In genomic region chr2:70482401-70482800, GRCh38 we compare ENCODE assay signal across 32 cellular contexts.
"Had no signal": no experiment of that assay in that cellular context is flagged by ENCODE, and none has a peak within 500 bp of the region (broad histone marks: within the 10 kb centered on the region; RNA-seq: fewer than 3 reads in every experiment).

No MANE protein-coding gene starts in this region.

- H3K27me3 ChIP-seq: brain microvascular endothelial cell, Peyer's patch had no signal

- H3K27me3 Mint-ChIP-seq: activated CD8-positive, alpha-beta T cell treated with anti-CD3 and anti-CD28 coated beads for 36 hours; activated naive CD8-positive, alpha-beta T cell treated with anti-CD3 and anti-CD28 coated beads for 36 hours; activated T-helper 17 cell treated with anti-CD3 and anti-CD28 coated beads, Interleukin-2, amount 50 U/mL, for 72 hours had no signal

- DNase-seq: activated CD4-positive, alpha-beta T cell treated with anti-CD3 and anti-CD28 coated beads, Interleukin-2, amount 10 ng/mL, durations not matched to agents 24 days and 14 days; activated CD4-positive, alpha-beta T cell treated with anti-CD3 and anti-CD28 coated beads, Interleukin-2, amount 50 U/mL, for 4 hours; activated CD8-positive, alpha-beta T cell treated with anti-CD3 and anti-CD28 coated beads for 36 hours; activated effector memory CD4-positive, alpha-beta T cell treated with anti-CD3 and anti-CD28 coated beads, Interleukin-2, amount 50 U/mL, for 16 hours; activated naive CD4-positive, alpha-beta T cell; activated naive CD4-positive, alpha-beta T cell treated with anti-CD3 and anti-CD28 coated beads, Interleukin-2, amount 50 U/mL, for 16 hours; activated naive CD8-positive, alpha-beta T cell treated with anti-CD3 and anti-CD28 coated beads for 36 hours; activated T-cell treated with anti-CD3 and anti-CD28 coated beads, Interleukin-2, amount 50 U/mL, for 1 hour; activated T-cell treated with anti-CD3 and anti-CD28 coated beads, Interleukin-2, amount 50 U/mL, for 72 hours; amniotic stem cell; aorta; brain microvascular endothelial cell; central memory CD4-positive, alpha-beta T cell; Kasumi-1; KG1; NCI-H1092 treated with DMSO at 0.1 percent for 48 hours; NCI-H1417; NCI-H146; NCI-H187; NCI-H2029 treated with DMSO at 0.1 percent for 48 hours; NCI-H2107; NCI-H2171; NCI-H446; NCI-H510A treated with DMSO at 0.1 percent for 48 hours; NCI-H526 treated with DMSO at 0.1 percent for 48 hours; NCI-H82; Peyer's patch; RPMI8226; SHP77 treated with DMSO at 0.1 percent for 48 hours had no signal

- H3K4me3 Mint-ChIP-seq: activated CD4-positive, alpha-beta T cell treated with anti-CD3 and anti-CD28 coated beads, Interleukin-2, amount 10 ng/mL, durations not matched to agents 24 days and 14 days; activated CD8-positive, alpha-beta T cell treated with anti-CD3 and anti-CD28 coated beads for 36 hours; activated naive CD8-positive, alpha-beta T cell treated with anti-CD3 and anti-CD28 coated beads for 36 hours; activated T-cell treated with anti-CD3 and anti-CD28 coated beads, Interleukin-2, amount 50 U/mL, for 72 hours; activated T-helper 17 cell treated with anti-CD3 and anti-CD28 coated beads, Interleukin-2, amount 50 U/mL, for 72 hours; T-helper 1 cell treated with Interleukin-12 subunit alpha and Interleukin-12 subunit beta and Interleukin-4 antibody, amounts not matched to agents 30 μg/mL and 1 μg/mL, for 36 hours; T-helper 2 cell treated with Interferon-gamma antibody and Interleukin-4, amounts not matched to agents 5 μg/mL and 100 μg/mL, for 36 hours had no signal

- H3K36me3 ChIP-seq: brain microvascular endothelial cell, Peyer's patch had no signal

- H3K27ac Mint-ChIP-seq: activated CD4-positive, alpha-beta T cell treated with anti-CD3 and anti-CD28 coated beads, Interleukin-2, amount 10 ng/mL, durations not matched to agents 24 days and 14 days; activated CD8-positive, alpha-beta T cell treated with anti-CD3 and anti-CD28 coated beads for 36 hours; activated naive CD8-positive, alpha-beta T cell treated with anti-CD3 and anti-CD28 coated beads for 36 hours; activated T-cell treated with anti-CD3 and anti-CD28 coated beads, Interleukin-2, amount 50 U/mL, for 72 hours; activated T-helper 17 cell treated with anti-CD3 and anti-CD28 coated beads, Interleukin-2, amount 50 U/mL, for 72 hours; T-helper 1 cell treated with Interleukin-12 subunit alpha and Interleukin-12 subunit beta and Interleukin-4 antibody, amounts not matched to agents 30 μg/mL and 1 μg/mL, for 36 hours; T-helper 2 cell treated with Interferon-gamma antibody and Interleukin-4, amounts not matched to agents 5 μg/mL and 100 μg/mL, for 36 hours had no signal

- H3K9me3 Mint-ChIP-seq: activated T-cell treated with anti-CD3 and anti-CD28 coated beads, Interleukin-2, amount 50 U/mL, for 72 hours; activated T-helper 17 cell treated with anti-CD3 and anti-CD28 coated beads, Interleukin-2, amount 50 U/mL, for 72 hours; T-helper 1 cell treated with Interleukin-12 subunit alpha and Interleukin-12 subunit beta and Interleukin-4 antibody, amounts not matched to agents 30 μg/mL and 1 μg/mL, for 36 hours; T-helper 2 cell treated with Interferon-gamma antibody and Interleukin-4, amounts not matched to agents 5 μg/mL and 100 μg/mL, for 36 hours had no signal

- H3K27ac ChIP-seq: brain microvascular endothelial cell, Peyer's patch had no signal

- H3K9me3 ChIP-seq: Peyer's patch had no signal

- H3K4me1 Mint-ChIP-seq: activated CD4-positive, alpha-beta T cell treated with anti-CD3 and anti-CD28 coated beads, Interleukin-2, amount 10 ng/mL, durations not matched to agents 24 days and 14 days; activated naive CD8-positive, alpha-beta T cell treated with anti-CD3 and anti-CD28 coated beads for 36 hours; activated T-helper 17 cell treated with anti-CD3 and anti-CD28 coated beads, Interleukin-2, amount 50 U/mL, for 72 hours had no signal

- H3K36me3 Mint-ChIP-seq: activated naive CD8-positive, alpha-beta T cell treated with anti-CD3 and anti-CD28 coated beads for 36 hours had no signal

- H3K4me3 ChIP-seq: Peyer's patch had no signal

- ATAC-seq: activated CD8-positive, alpha-beta T cell treated with anti-CD3 and anti-CD28 coated beads for 36 hours; activated T-cell treated with anti-CD3 and anti-CD28 coated beads, Interleukin-2, amount 50 U/mL, for 72 hours; activated T-helper 17 cell treated with anti-CD3 and anti-CD28 coated beads, Interleukin-2, amount 50 U/mL, for 72 hours had no signal
